ENCODE assay signal across 18 cellular contexts in genomic region chr22:46905415-46905814, GRCh38.
DNase-seq lines count a peak whose midpoint lies in the region; ATAC-seq, FAIRE-seq and TF ChIP-seq lines count a peak whose summit lies in the region.
"Had no signal": no experiment of that assay in that cellular context is flagged by ENCODE, and none has a peak within 500 bp of the region (broad histone marks: within the 10 kb centered on the region; RNA-seq: fewer than 3 reads in every experiment).

No MANE protein-coding gene starts in this region.

- H3K4me1 Mint-ChIP-seq in activated CD8-positive, alpha-beta T cell treated with anti-CD3 and anti-CD28 coated beads, Interleukin-2, amount 10 ng/mL, durations not matched to agents 7 days and 5 days (ENCODE audit: low read depth) = no peaks in the 10 kb centered on the region
- peaks cover under 1% of the 10 kb centered on the region for H3K4me1 Mint-ChIP-seq in activated CD8-positive, alpha-beta T cell treated with anti-CD3 and anti-CD28 coated beads for 36 hours (ENCODE audit: low read depth)
- peaks cover 23% of the 10 kb centered on the region for H3K4me1 Mint-ChIP-seq in central memory CD8-positive, alpha-beta T cell

- H3K9me3 Mint-ChIP-seq in activated CD8-positive, alpha-beta T cell treated with anti-CD3 and anti-CD28 coated beads, Interleukin-2, amount 10 ng/mL, durations not matched to agents 7 days and 5 days (ENCODE audit: insufficient read depth) = no peaks in the 10 kb centered on the region
- no peaks in the 10 kb centered on the region for H3K9me3 Mint-ChIP-seq in activated CD8-positive, alpha-beta T cell treated with anti-CD3 and anti-CD28 coated beads for 36 hours
- H3K9me3 Mint-ChIP-seq in central memory CD8-positive, alpha-beta T cell = no peaks in the 10 kb centered on the region
- H3K9me3 Mint-ChIP-seq: CD14-positive monocyte; CD8-positive, alpha-beta T cell had no signal

- no peak overlapping the region for H3K9ac ChIP-seq in kidney (ENCODE audit: low read length in 2 of 2)

- H3K27me3 ChIP-seq in gastroesophageal sphincter = no peaks in the 10 kb centered on the region

- CTCF ChIA-PET in activated CD8-positive, alpha-beta T cell treated with anti-CD3 and anti-CD28 coated beads, Interleukin-2, amount 10 ng/mL, durations not matched to agents 7 days and 5 days (lab: Charles Lee) = no interaction called here
- CTCF ChIA-PET in activated CD8-positive, alpha-beta T cell treated with anti-CD3 and anti-CD28 coated beads for 36 hours (lab: Charles Lee) = no interaction called here

- no peaks in the 10 kb centered on the region for H3K27me3 Mint-ChIP-seq in activated CD8-positive, alpha-beta T cell treated with anti-CD3 and anti-CD28 coated beads, Interleukin-2, amount 10 ng/mL, durations not matched to agents 7 days and 5 days (ENCODE audit: low read depth)
- H3K27me3 Mint-ChIP-seq in activated CD8-positive, alpha-beta T cell treated with anti-CD3 and anti-CD28 coated beads for 36 hours = no peaks in the 10 kb centered on the region
- H3K27me3 Mint-ChIP-seq in central memory CD8-positive, alpha-beta T cell = no peaks in the 10 kb centered on the region

- H3K27ac ChIP-seq in kidney (ENCODE audit: low read depth in 2 of 2, low read length in 2 of 2) (no peak overlapping the region), gastroesophageal sphincter (no peak overlapping the region)
- H3K27ac ChIP-seq: 22Rv1 had no signal

- H3K36me3 Mint-ChIP-seq in activated CD8-positive, alpha-beta T cell treated with anti-CD3 and anti-CD28 coated beads, Interleukin-2, amount 10 ng/mL, durations not matched to agents 7 days and 5 days (ENCODE audit: low read depth) = no peaks in the 10 kb centered on the region
- peaks cover 3% of the 10 kb centered on the region for H3K36me3 Mint-ChIP-seq in activated CD8-positive, alpha-beta T cell treated with anti-CD3 and anti-CD28 coated beads for 36 hours (ENCODE audit: low read depth)
- H3K36me3 Mint-ChIP-seq in central memory CD8-positive, alpha-beta T cell (ENCODE audit: insufficient read depth) = peaks cover 4% of the 10 kb centered on the region

- H3K4me3 Mint-ChIP-seq in activated CD8-positive, alpha-beta T cell treated with anti-CD3 and anti-CD28 coated beads, Interleukin-2, amount 10 ng/mL, durations not matched to agents 7 days and 5 days = no peak overlapping the region
- H3K4me3 Mint-ChIP-seq in activated CD8-positive, alpha-beta T cell treated with anti-CD3 and anti-CD28 coated beads for 36 hours = no peak overlapping the region
- no peak overlapping the region for H3K4me3 Mint-ChIP-seq in central memory CD8-positive, alpha-beta T cell
- H3K4me3 Mint-ChIP-seq: CD14-positive monocyte; CD8-positive, alpha-beta T cell had no signal

- POLR2A ChIA-PET in activated CD8-positive, alpha-beta T cell treated with anti-CD3 and anti-CD28 coated beads, Interleukin-2, amount 10 ng/mL, durations not matched to agents 7 days and 5 days (lab: Charles Lee) = no interaction called here
- POLR2A ChIA-PET in activated CD8-positive, alpha-beta T cell treated with anti-CD3 and anti-CD28 coated beads for 36 hours (lab: Charles Lee) = interaction anchor here (0.6 kb wide), 1 partner anchor 1303 kb away, joined by 3 read pairs; no protein-coding TSS in a partner anchor

- H3K27ac Mint-ChIP-seq in activated CD8-positive, alpha-beta T cell treated with anti-CD3 and anti-CD28 coated beads, Interleukin-2, amount 10 ng/mL, durations not matched to agents 7 days and 5 days = peak overlapping the region; percentile 49
- H3K27ac Mint-ChIP-seq in activated CD8-positive, alpha-beta T cell treated with anti-CD3 and anti-CD28 coated beads for 36 hours = no peak overlapping the region
- H3K27ac Mint-ChIP-seq in central memory CD8-positive, alpha-beta T cell (ENCODE audit: low read depth) = peak overlapping the region; percentile 22
- H3K27ac Mint-ChIP-seq: CD8-positive, alpha-beta T cell had no signal

- H3K4me1 ChIP-seq in kidney (ENCODE audit: control insufficient read depth in 1 of 2, insufficient read depth in 1 of 2, low read depth in 1 of 2, low read length in 2 of 2) = no peaks in the 10 kb centered on the region
- H3K4me1 ChIP-seq in gastroesophageal sphincter = no peaks in the 10 kb centered on the region

- WGBS in gastroesophageal sphincter (ENCODE audit: low coverage in 1 of 2), 2 donors = 93 to 100% methylated on average over 2 to 3 of the region's 15 CpGs

- no peak overlapping the region for H3K4me3 ChIP-seq in kidney (ENCODE audit: low read length in 2 of 2)
- H3K4me3 ChIP-seq in gastroesophageal sphincter = no peak overlapping the region

- TF ChIP-seq CTCF in activated CD8-positive, alpha-beta T cell treated with anti-CD3 and anti-CD28 coated beads for 36 hours (IDR thresholded peaks at IDR 0.05) = no peak
- TF ChIP-seq CTCF in kidney (IDR thresholded peaks at IDR 0.05; ENCODE audit: borderline replicate concordance, extremely low read depth, insufficient read depth) (no peak), gastroesophageal sphincter (IDR thresholded peaks at IDR 0.05) (no peak)

- no peak for ATAC-seq in activated CD8-positive, alpha-beta T cell treated with anti-CD3 and anti-CD28 coated beads, Interleukin-2, amount 10 ng/mL, durations not matched to agents 7 days and 5 days
- no peak for ATAC-seq in activated CD8-positive, alpha-beta T cell treated with anti-CD3 and anti-CD28 coated beads for 36 hours
- no peak for ATAC-seq in central memory CD8-positive, alpha-beta T cell (replicated peaks; ENCODE audit: extremely low read depth, poor library complexity, severe bottlenecking)
- ATAC-seq in gastroesophageal sphincter = no peak
- ATAC-seq: CD8-positive, alpha-beta T cell had no signal

- FAIRE-seq in kidney (lab: Jason Lieb, UNC) = no peak
- FAIRE-seq: D721Med, GM12892, GM19239 had no signal

- TF ChIP-seq EP300 in gastroesophageal sphincter (IDR thresholded peaks at IDR 0.05) = no peak

- no peaks in the 10 kb centered on the region for H3K9me3 ChIP-seq in kidney (ENCODE audit: control insufficient read depth in 1 of 2, low read length in 2 of 2)
- H3K9me3 ChIP-seq in gastroesophageal sphincter = no peaks in the 10 kb centered on the region

- no peak for TF ChIP-seq POLR2A in gastroesophageal sphincter (IDR thresholded peaks at IDR 0.05)

- intact Hi-C loops in activated CD8-positive, alpha-beta T cell treated with anti-CD3 and anti-CD28 coated beads for 36 hours (cut with micrococcal nuclease) = no loop called here
- intact Hi-C loops in kidney (cut with DNase I) = no loop called here
- intact Hi-C loops in posterior vena cava (cut with DNase I) = no loop called here

- H3K36me3 ChIP-seq in kidney (ENCODE audit: control insufficient read depth in 1 of 2, insufficient read depth in 2 of 2, low read length in 2 of 2) = no peaks in the 10 kb centered on the region
- peaks cover 0 to 39% of the 10 kb centered on the region in 2 donors for H3K36me3 ChIP-seq in gastroesophageal sphincter

- no peak for DNase-seq in activated CD8-positive, alpha-beta T cell treated with anti-CD3 and anti-CD28 coated beads, Interleukin-2, amount 10 ng/mL, durations not matched to agents 7 days and 5 days
- DNase-seq in activated CD8-positive, alpha-beta T cell treated with anti-CD3 and anti-CD28 coated beads for 36 hours = no peak
- DNase-seq in central memory CD8-positive, alpha-beta T cell (ENCODE audit: low spot score in 2 of 2) = no peak
- peak; percentile 68 for DNase-seq in kidney
- peak; percentile 74 for DNase-seq in posterior vena cava (ENCODE audit: low spot score)
- no peak for DNase-seq in cerebellar nuclear complex (lab: John Stamatoyannopoulos, UW)
- no peak for DNase-seq in stimulated activated naive CD4-positive, alpha-beta T cell (lab: John Stamatoyannopoulos, UW)
- DNase-seq: CD8-positive, alpha-beta T cell; COR-L47; DMS153; DND-41; GDM1 had no signal

Comparison
In these comparisons a context has a peak if more than half of its experiments do, and no peak if none do; other contexts are left out.
1. DNase-seq: peak in kidney (single experiment) and posterior vena cava (single experiment); none in activated CD8-positive, alpha-beta T cell treated with anti-CD3 and anti-CD28 coated beads, Interleukin-2, amount 10 ng/mL, durations not matched to agents 7 days and 5 days (single experiment), activated CD8-positive, alpha-beta T cell treated with anti-CD3 and anti-CD28 coated beads for 36 hours (single experiment), central memory CD8-positive, alpha-beta T cell (0 of 2), cerebellar nuclear complex (0 of 2) and stimulated activated naive CD4-positive, alpha-beta T cell (0 of 6).